15 cellular contexts compared by ENCODE assay signal in the genomic region with DNA sequence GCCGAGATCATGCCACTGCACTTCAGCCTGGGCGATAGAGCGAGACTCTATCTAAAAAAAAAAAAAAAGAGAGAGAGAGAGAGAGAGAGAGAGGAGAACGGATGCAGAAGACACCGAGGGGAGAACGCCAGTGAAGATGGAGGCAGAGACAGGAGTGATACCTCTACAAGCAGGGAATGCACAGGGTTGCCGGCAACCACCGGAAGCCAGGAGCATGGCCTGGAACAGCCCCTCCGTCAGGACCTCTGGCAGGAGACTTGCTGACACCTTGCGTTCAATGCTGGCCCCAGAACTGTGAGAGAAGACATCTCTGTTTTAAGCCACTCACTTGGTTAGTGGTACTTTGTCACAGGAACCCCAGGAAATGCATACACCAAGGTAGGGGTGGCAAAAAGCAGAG. TPM values are rescaled to one million over a fixed set of nuclear protein-coding genes. Genes with fewer than 3 reads are reported as not detected.
DNase-seq lines count a peak whose midpoint lies in the region; ATAC-seq and TF ChIP-seq lines count a peak whose summit lies in the region.
"Had no signal": no experiment of that assay in that cellular context is flagged by ENCODE, and none has a peak within 500 bp of the region (broad histone marks: within the 10 kb centered on the region; RNA-seq: fewer than 3 reads in every experiment).

No MANE protein-coding gene starts in this region.

- peak overlapping the region; percentile 66 for H3K4me2 ChIP-seq in OCI-LY3 (ENCODE audit: low read length)

- POLR2A ChIA-PET in CD4-positive, alpha-beta memory T cell (lab: Charles Lee; ENCODE audit: partially characterized antibody), result no interaction called here

- H3K4me1 ChIP-seq in CD4-positive, alpha-beta memory T cell (ENCODE audit: insufficient read depth, low read length), result peaks cover 51% of the 10 kb centered on the region
- H3K4me1 ChIP-seq in OCI-LY3 (ENCODE audit: low read length), result peaks cover 67% of the 10 kb centered on the region

- H3K27ac Mint-ChIP-seq in CD4-positive, alpha-beta memory T cell, result peak overlapping the region in 5 of 7 donors; percentile 46 to 80 (median 70)
- H3K27ac Mint-ChIP-seq in central memory CD8-positive, alpha-beta T cell (ENCODE audit: low read depth), result peak overlapping the region; percentile 85
- H3K27ac Mint-ChIP-seq in natural killer cell, result peak overlapping the region; percentile 78 to 89
- H3K27ac Mint-ChIP-seq: endodermal cell, IgD-negative memory B cell had no signal

- H3K4me3 Mint-ChIP-seq in CD4-positive, alpha-beta memory T cell, result no peak overlapping the region
- no peak overlapping the region for H3K4me3 Mint-ChIP-seq in central memory CD8-positive, alpha-beta T cell
- H3K4me3 Mint-ChIP-seq in natural killer cell, result peak overlapping the region; percentile 81
- H3K4me3 Mint-ChIP-seq: endodermal cell; T-helper 1 cell treated with Interleukin-12 subunit alpha and Interleukin-12 subunit beta and Interleukin-4 antibody, amounts not matched to agents 30 μg/mL and 1 μg/mL, for 36 hours had no signal

- TF ChIP-seq CTCF in OCI-LY3 (IDR thresholded peaks at IDR 0.05; ENCODE audit: low read depth, low read length) (peak; percentile 39), natural killer cell (IDR thresholded peaks at IDR 0.05) (no peak)

- no peak overlapping the region for H2AFZ ChIP-seq in OCI-LY3 (ENCODE audit: low read depth, low read length)

- H4K20me1 ChIP-seq in OCI-LY3 (ENCODE audit: insufficient read depth, low read length), result no peaks in the 10 kb centered on the region

- no peak overlapping the region for H3K27ac ChIP-seq in CD4-positive, alpha-beta memory T cell (ENCODE audit: low read depth, low read length)
- H3K27ac ChIP-seq in OCI-LY3 (ENCODE audit: low read length), result peak overlapping the region; percentile 36

- no peaks in the 10 kb centered on the region for H3K27me3 Mint-ChIP-seq in CD4-positive, alpha-beta memory T cell
- H3K27me3 Mint-ChIP-seq in central memory CD8-positive, alpha-beta T cell, result no peaks in the 10 kb centered on the region
- no peaks in the 10 kb centered on the region for H3K27me3 Mint-ChIP-seq in natural killer cell (ENCODE audit: low read depth in 2 of 2)

- no peaks in the 10 kb centered on the region for H3K36me3 ChIP-seq in CD4-positive, alpha-beta memory T cell (ENCODE audit: insufficient read depth, low read length)
- H3K36me3 ChIP-seq in OCI-LY3 (replicated peaks; ENCODE audit: low read depth, low read length), result no peaks in the 10 kb centered on the region
- H3K36me3 ChIP-seq: BE2C had no signal

- no peak for DNase-seq in CD4-positive, alpha-beta memory T cell
- no peak for DNase-seq in central memory CD8-positive, alpha-beta T cell (ENCODE audit: low spot score in 2 of 2)
- DNase-seq in natural killer cell, result no peak
- DNase-seq in NCI-H774 (lab: John Stamatoyannopoulos, UW), result no peak
- no peak for DNase-seq in NCI-H345 treated with DMSO at 0.1 percent for 48 hours (lab: John Stamatoyannopoulos, UW; ENCODE audit: unreplicated experiment)
- DNase-seq: activated effector memory CD4-positive, alpha-beta T cell treated with anti-CD3 and anti-CD28 coated beads, Interleukin-2, amount 50 U/mL, for 16 hours; NCI-H2029 treated with DMSO at 0.1 percent for 48 hours; NCI-H510A treated with DMSO at 0.1 percent for 48 hours had no signal

- H3K9ac ChIP-seq in OCI-LY3 (ENCODE audit: low read length), result peak overlapping the region; percentile 48; the same call in 1 of the 2 replicates

- peaks cover 22 to 62% (median 49%) of the 10 kb centered on the region in 4 donors for H3K4me1 Mint-ChIP-seq in CD4-positive, alpha-beta memory T cell
- H3K4me1 Mint-ChIP-seq in central memory CD8-positive, alpha-beta T cell, result peaks cover 40% of the 10 kb centered on the region
- peaks cover 67 to 71% of the 10 kb centered on the region in 2 donors for H3K4me1 Mint-ChIP-seq in natural killer cell
- H3K4me1 Mint-ChIP-seq: endodermal cell had no signal

- no peaks in the 10 kb centered on the region for H3K36me3 Mint-ChIP-seq in CD4-positive, alpha-beta memory T cell
- H3K36me3 Mint-ChIP-seq in central memory CD8-positive, alpha-beta T cell (ENCODE audit: insufficient read depth), result peaks cover 2% of the 10 kb centered on the region
- no peaks in the 10 kb centered on the region for H3K36me3 Mint-ChIP-seq in natural killer cell
- H3K36me3 Mint-ChIP-seq: IgD-negative memory B cell had no signal

- intact Hi-C loops in CD4-positive, alpha-beta memory T cell (cut with micrococcal nuclease), result no loop called here
- intact Hi-C loops in natural killer cell (cut with micrococcal nuclease), result no loop called here

- no peaks in the 10 kb centered on the region for H3K9me3 Mint-ChIP-seq in CD4-positive, alpha-beta memory T cell
- no peaks in the 10 kb centered on the region for H3K9me3 Mint-ChIP-seq in central memory CD8-positive, alpha-beta T cell
- no peaks in the 10 kb centered on the region for H3K9me3 Mint-ChIP-seq in natural killer cell
- H3K9me3 Mint-ChIP-seq: endodermal cell; IgD-negative memory B cell; T-helper 1 cell treated with Interleukin-12 subunit alpha and Interleukin-12 subunit beta and Interleukin-4 antibody, amounts not matched to agents 30 μg/mL and 1 μg/mL, for 36 hours had no signal

- CTCF ChIA-PET in CD4-positive, alpha-beta memory T cell (lab: Charles Lee; ENCODE audit: partially characterized antibody), result interaction anchor here (1.0 to 1.2 kb wide), 2 partner anchors 39 to 45 kb away, joined by 3 to 4 read pairs; no protein-coding TSS in a partner anchor

- H3K79me2 ChIP-seq in OCI-LY3 (ENCODE audit: low read length), result no peaks in the 10 kb centered on the region

- no peak overlapping the region for H3K4me3 ChIP-seq in CD4-positive, alpha-beta memory T cell (ENCODE audit: low read length in 2 of 2)
- H3K4me3 ChIP-seq in OCI-LY3 (ENCODE audit: low read length), result peak overlapping the region; percentile 31; the same call in 1 of the 2 replicates

- no peak for ATAC-seq in central memory CD8-positive, alpha-beta T cell (replicated peaks; ENCODE audit: extremely low read depth, poor library complexity, severe bottlenecking)
- peak in 2 of 3 donors; percentile 2 to 24 for ATAC-seq in natural killer cell
- ATAC-seq in GM21447 (IDR thresholded peaks at IDR 0.05; ENCODE audit: unreplicated experiment), result no peak
- ATAC-seq in GM18868 (IDR thresholded peaks at IDR 0.05; ENCODE audit: unreplicated experiment), result no peak

- H3K9me3 ChIP-seq in CD4-positive, alpha-beta memory T cell (ENCODE audit: control insufficient read depth in 1 of 2, low read length in 2 of 2), result no peaks in the 10 kb centered on the region
- no peaks in the 10 kb centered on the region for H3K9me3 ChIP-seq in OCI-LY3 (ENCODE audit: insufficient read depth, low read length)
- H3K9me3 ChIP-seq: BE2C had no signal

- H3K27me3 ChIP-seq in CD4-positive, alpha-beta memory T cell (ENCODE audit: insufficient read depth, low read length), result no peaks in the 10 kb centered on the region
- H3K27me3 ChIP-seq in OCI-LY3 (ENCODE audit: low read depth, low read length), result no peaks in the 10 kb centered on the region
- H3K27me3 ChIP-seq: BE2C had no signal

RNA-seq across cellular contexts. Expression of a gene that starts 38.1 kb away (rescaled TPM):
- total RNA-seq in CD4-positive, alpha-beta memory T cell, result 1 to 10 TPM; 3.5 to 3.8 TPM
- polyA plus RNA-seq in CD4-positive, alpha-beta memory T cell, result 10 to 100 TPM; 10.6 to 33.7 TPM
- 10 to 100 TPM; 56.3 to 98.9 (median 69.6) TPM for total RNA-seq in natural killer cell

Comparison
In these comparisons a context has a peak if more than half of its experiments do, and no peak if none do; other contexts are left out.
1. ATAC-seq: peak in natural killer cell (2 of 3); none in central memory CD8-positive, alpha-beta T cell (single experiment), GM21447 (single experiment) and GM18868 (single experiment).
2. RNA of a gene that starts 38.1 kb away (total RNA-seq): 56.3 to 98.9 TPM in natural killer cell; 3.5 to 3.8 TPM in CD4-positive, alpha-beta memory T cell; every median in the first group is over 10 times any median in the second.
3. Peak in every context shown above with its lines, with median percentiles within 50 percentile points of each other: H3K27ac Mint-ChIP-seq.